18 cellular contexts compared by ENCODE assay signal in genomic region chr15:48823237-48823636, GRCh38. TPM values are rescaled to one million over a fixed set of nuclear protein-coding genes. Genes with fewer than 3 reads are reported as not detected.
DNase-seq lines count a peak whose midpoint lies in the region; ATAC-seq and TF ChIP-seq lines count a peak whose summit lies in the region.
"Had no signal": no experiment of that assay in that cellular context is flagged by ENCODE, and none has a peak within 500 bp of the region (broad histone marks: within the 10 kb centered on the region; RNA-seq: fewer than 3 reads in every experiment).

No MANE protein-coding gene starts in this region.

- TF ChIP-seq POLR2A in gastrocnemius medialis (IDR thresholded peaks at IDR 0.05): no peak

- no peaks in the 10 kb centered on the region for H3K36me3 ChIP-seq in gastrocnemius medialis
- H3K36me3 ChIP-seq: lower lobe of right lung, stomach had no signal

- peak; percentile 21 for TF ChIP-seq CTCF in AG09309 (IDR thresholded peaks at IDR 0.05; ENCODE audit: control insufficient read depth, insufficient read depth, low read depth, low read length, missing control alignments)
- TF ChIP-seq CTCF in gastrocnemius medialis (IDR thresholded peaks at IDR 0.05 in 4 of 5, conservative IDR thresholded peaks at IDR 0.05 in 1 of 5): no peak

- H3K27ac ChIP-seq in gastrocnemius medialis: no peak overlapping the region
- H3K27ac ChIP-seq: A549, lower lobe of right lung, psoas muscle, stomach had no signal

- H3K4me3 ChIP-seq in AG09309 (ENCODE audit: control insufficient read depth, low read depth, low read length) (no peak overlapping the region), gastrocnemius medialis (no peak overlapping the region)
- H3K4me3 ChIP-seq: A549, lower lobe of right lung, psoas muscle, stomach had no signal

- intact Hi-C loops in gastrocnemius medialis (cut with DNase I; ENCODE audit: low total_unique reads): no loop called here

- in situ Hi-C loops in gastrocnemius medialis (cut with MboI; ENCODE audit: low sequenced_read_pairs in 4 of 4): loop anchor here in 3 of 4 donors (25.0 kb wide), 1 partner anchor 461 kb away; no protein-coding TSS in a partner anchor

- no peaks in the 10 kb centered on the region for H3K27me3 ChIP-seq in gastrocnemius medialis
- H3K27me3 ChIP-seq: stomach had no signal

- DNase-seq in AG09309 (ENCODE audit: low read depth) (no peak), HS-27A (ENCODE audit: low read depth) (peak; percentile 14), astrocyte of the hippocampus (ENCODE audit: low read depth, low spot score) (peak; percentile 44), islet precursor cell (peak; percentile 84), NCI-H345 treated with DMSO at 0.1 percent for 48 hours (lab: John Stamatoyannopoulos, UW; ENCODE audit: unreplicated experiment) (no peak), gastrocnemius medialis (no peak), HK-2 (ENCODE audit: unreplicated experiment) (no peak)
- DNase-seq: activated CD8-positive, alpha-beta memory T cell treated with anti-CD3 and anti-CD28 coated beads for 24 hours; COR-L47; lower lobe of right lung; naive thymus-derived CD4-positive, alpha-beta T cell; NCI-H2081; NCI-H774; psoas muscle; stomach; T-helper 1 cell had no signal

- ATAC-seq in HG03196 (IDR thresholded peaks at IDR 0.05; ENCODE audit: unreplicated experiment) (no peak), gastrocnemius medialis (no peak)
- ATAC-seq: A549; lower lobe of right lung; naive thymus-derived CD4-positive, alpha-beta T cell; psoas muscle had no signal

- H3K9me3 ChIP-seq in gastrocnemius medialis: no peaks in the 10 kb centered on the region
- H3K9me3 ChIP-seq: A549, lower lobe of right lung, psoas muscle had no signal

- no peaks in the 10 kb centered on the region for H3K4me1 ChIP-seq in gastrocnemius medialis
- H3K4me1 ChIP-seq: A549, lower lobe of right lung, psoas muscle, stomach had no signal

RNA-seq across cellular contexts. Expression of gene CEP152, which starts 12.4 kb away (rescaled TPM):
- 1 to 10 TPM in 3 of 4 donors, under 1 TPM in 1; 0.51 to 2.4 (median 1.4) TPM for total RNA-seq in gastrocnemius medialis

RNA-seq across cellular contexts. Expression of gene EID1, which starts 54.7 kb away (rescaled TPM):
- 100 to 1,000 TPM; 110 to 146 (median 135) TPM for total RNA-seq in gastrocnemius medialis

Comparison
In these comparisons a context has a peak if more than half of its experiments do, and no peak if none do; other contexts are left out.
1. DNase-seq: peak in HS-27A (single experiment), astrocyte of the hippocampus (single experiment) and islet precursor cell (single experiment); none in AG09309 (single experiment), NCI-H345 treated with DMSO at 0.1 percent for 48 hours (single experiment), gastrocnemius medialis (0 of 2) and HK-2 (single experiment).